ENCODE assay signal across 8 cellular contexts in the genomic region with DNA sequence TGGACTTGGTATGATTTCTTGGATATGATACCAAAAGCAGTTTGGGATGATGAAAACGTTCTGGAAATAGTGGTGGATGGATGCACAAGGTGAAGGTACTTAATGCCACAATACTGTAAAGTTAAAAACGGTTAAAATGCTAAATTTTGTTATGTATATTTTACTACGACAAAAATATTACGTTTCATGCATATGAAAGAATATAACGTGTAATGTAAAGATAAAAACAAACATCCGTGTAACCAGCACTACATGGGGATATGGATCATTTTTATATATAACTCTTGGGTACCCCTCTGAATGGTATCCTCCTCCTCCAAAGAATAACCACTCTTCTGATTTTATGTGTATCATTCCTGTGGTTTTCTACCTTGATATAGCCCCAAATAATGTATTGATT. TPM values are rescaled to one million over a fixed set of nuclear protein-coding genes. Genes with fewer than 3 reads are reported as not detected.
DNase-seq lines count a peak whose midpoint lies in the region; ATAC-seq lines count a peak whose summit lies in the region.

No MANE protein-coding gene starts in this region.

- CTCF ChIA-PET in activated CD4-positive, alpha-beta T cell treated with anti-CD3 and anti-CD28 coated beads for 36 hours (lab: Charles Lee): interaction anchor here (0.6 to 2.1 kb wide), 6 partner anchors 11 to 1291 kb away, joined by 3 to 13 read pairs (median 4); no protein-coding TSS in a partner anchor
- CTCF ChIA-PET in activated CD4-positive, alpha-beta memory T cell treated with anti-CD3 and anti-CD28 coated beads, Interleukin-2, amount 10 ng/mL, durations not matched to agents 7 days and 5 days (lab: Charles Lee): interaction anchor here (0.6 to 4.4 kb wide), 12 partner anchors 8 to 470 kb away, joined by 3 to 31 read pairs (median 5); partner anchors contain the start of genes CASP3 and PRIMPOL

- peaks cover 27% of the 10 kb centered on the region for H3K36me3 ChIP-seq in iPS-20b (ENCODE audit: insufficient read depth, low read depth, low read length)

- H3K36me3 Mint-ChIP-seq in activated CD4-positive, alpha-beta T cell treated with anti-CD3 and anti-CD28 coated beads for 36 hours (ENCODE audit: low read depth): peaks cover 20% of the 10 kb centered on the region
- H3K36me3 Mint-ChIP-seq in activated CD4-positive, alpha-beta memory T cell treated with anti-CD3 and anti-CD28 coated beads, Interleukin-2, amount 10 ng/mL, durations not matched to agents 7 days and 5 days (ENCODE audit: low read depth): peaks cover 23% of the 10 kb centered on the region

- H3K4me1 Mint-ChIP-seq in activated CD4-positive, alpha-beta T cell treated with anti-CD3 and anti-CD28 coated beads for 36 hours: peaks cover 32% of the 10 kb centered on the region
- peaks cover 43% of the 10 kb centered on the region for H3K4me1 Mint-ChIP-seq in activated CD4-positive, alpha-beta memory T cell treated with anti-CD3 and anti-CD28 coated beads, Interleukin-2, amount 10 ng/mL, durations not matched to agents 7 days and 5 days
- peaks cover 34% of the 10 kb centered on the region for H3K4me1 Mint-ChIP-seq in stimulated activated naive CD8-positive, alpha-beta T cell treated with anti-CD3 and anti-CD28 coated beads, Interleukin-15, amount 100 ng/mL, for 72 hours

- H3K27ac Mint-ChIP-seq in activated CD4-positive, alpha-beta T cell treated with anti-CD3 and anti-CD28 coated beads for 36 hours: peak overlapping the region; percentile 94
- peak overlapping the region; percentile 95 for H3K27ac Mint-ChIP-seq in activated CD4-positive, alpha-beta memory T cell treated with anti-CD3 and anti-CD28 coated beads, Interleukin-2, amount 10 ng/mL, durations not matched to agents 7 days and 5 days
- H3K27ac Mint-ChIP-seq in stimulated activated naive CD8-positive, alpha-beta T cell treated with anti-CD3 and anti-CD28 coated beads, Interleukin-15, amount 100 ng/mL, for 72 hours: no peak overlapping the region

- peak overlapping the region; percentile 64 for H3K4me3 ChIP-seq in iPS-20b (ENCODE audit: low read length)

- intact Hi-C loops in activated CD4-positive, alpha-beta T cell treated with anti-CD3 and anti-CD28 coated beads for 36 hours (cut with DNase I, micrococcal nuclease): loop anchor here (1.0 to 10.0 kb wide), 16 partner anchors 28 to 1290 kb away; partner anchors contain the start of genes CASP3 (in 2 of the 2), IRF2 (in 2 of the 2), PRIMPOL (in 2 of the 2) and ANKRD37 (in 1 of the 2)
- intact Hi-C loops in sciatic nerve (cut with DNase I): no loop called here

- H3K4me1 ChIP-seq in iPS-20b (ENCODE audit: insufficient read depth, low read length): peaks cover 15% of the 10 kb centered on the region; the same call in 1 of the 2 replicates

- no peak for ATAC-seq in activated CD4-positive, alpha-beta T cell treated with anti-CD3 and anti-CD28 coated beads for 36 hours
- no peak for ATAC-seq in stimulated activated naive CD8-positive, alpha-beta T cell treated with anti-CD3 and anti-CD28 coated beads, Interleukin-15, amount 100 ng/mL, for 72 hours
- ATAC-seq in sciatic nerve: no peak

- no peak overlapping the region for H3K27ac ChIP-seq in iPS-20b (ENCODE audit: low read length)

- DNase-seq in activated CD4-positive, alpha-beta T cell treated with anti-CD3 and anti-CD28 coated beads for 36 hours: no peak
- DNase-seq in activated CD4-positive, alpha-beta T cell treated with anti-CD3 and anti-CD28 coated beads for 4 hours: no peak
- DNase-seq in activated CD4-positive, alpha-beta memory T cell treated with anti-CD3 and anti-CD28 coated beads, Interleukin-2, amount 10 ng/mL, durations not matched to agents 7 days and 5 days: no peak
- no peak for DNase-seq in stimulated activated naive CD8-positive, alpha-beta T cell treated with anti-CD3 and anti-CD28 coated beads, Interleukin-15, amount 100 ng/mL, for 72 hours
- DNase-seq in activated gamma-delta T cell treated with Interleukin-2 at 50 U/mL for 16 hours: no peak
- no peak for DNase-seq in H4 (ENCODE audit: low spot score)
- no peak for DNase-seq in sciatic nerve (ENCODE audit: low spot score)

- H3K9me3 Mint-ChIP-seq in activated CD4-positive, alpha-beta T cell treated with anti-CD3 and anti-CD28 coated beads for 36 hours (ENCODE audit: low read depth): no peaks in the 10 kb centered on the region
- no peaks in the 10 kb centered on the region for H3K9me3 Mint-ChIP-seq in activated CD4-positive, alpha-beta memory T cell treated with anti-CD3 and anti-CD28 coated beads, Interleukin-2, amount 10 ng/mL, durations not matched to agents 7 days and 5 days
- H3K9me3 Mint-ChIP-seq in stimulated activated naive CD8-positive, alpha-beta T cell treated with anti-CD3 and anti-CD28 coated beads, Interleukin-15, amount 100 ng/mL, for 72 hours: no peaks in the 10 kb centered on the region

- no peaks in the 10 kb centered on the region for H3K27me3 Mint-ChIP-seq in activated CD4-positive, alpha-beta T cell treated with anti-CD3 and anti-CD28 coated beads for 36 hours
- no peaks in the 10 kb centered on the region for H3K27me3 Mint-ChIP-seq in activated CD4-positive, alpha-beta memory T cell treated with anti-CD3 and anti-CD28 coated beads, Interleukin-2, amount 10 ng/mL, durations not matched to agents 7 days and 5 days
- no peaks in the 10 kb centered on the region for H3K27me3 Mint-ChIP-seq in stimulated activated naive CD8-positive, alpha-beta T cell treated with anti-CD3 and anti-CD28 coated beads, Interleukin-15, amount 100 ng/mL, for 72 hours

- no peaks in the 10 kb centered on the region for H3K27me3 ChIP-seq in iPS-20b (ENCODE audit: insufficient read depth, low read length)

- H3K4me3 Mint-ChIP-seq in activated CD4-positive, alpha-beta T cell treated with anti-CD3 and anti-CD28 coated beads for 36 hours: peak overlapping the region; percentile 98
- peak overlapping the region; percentile 100 for H3K4me3 Mint-ChIP-seq in activated CD4-positive, alpha-beta memory T cell treated with anti-CD3 and anti-CD28 coated beads, Interleukin-2, amount 10 ng/mL, durations not matched to agents 7 days and 5 days
- H3K4me3 Mint-ChIP-seq in stimulated activated naive CD8-positive, alpha-beta T cell treated with anti-CD3 and anti-CD28 coated beads, Interleukin-15, amount 100 ng/mL, for 72 hours: peak overlapping the region; percentile 92 to 98

- peak overlapping the region; percentile 60; the same call in 1 of the 2 replicates for H3K9ac ChIP-seq in iPS-20b (ENCODE audit: low read depth, low read length)

- H3K9me3 ChIP-seq in iPS-20b (ENCODE audit: insufficient read depth, low read depth, low read length): no peaks in the 10 kb centered on the region

- POLR2A ChIA-PET in activated CD4-positive, alpha-beta T cell treated with anti-CD3 and anti-CD28 coated beads for 36 hours (lab: Charles Lee): interaction anchor here (0.6 to 2.8 kb wide), 11 partner anchors 9 to 497 kb away, joined by 3 to 15 read pairs (median 4); partner anchors contain the start of genes CASP3, IRF2 and PRIMPOL
- POLR2A ChIA-PET in activated CD4-positive, alpha-beta memory T cell treated with anti-CD3 and anti-CD28 coated beads, Interleukin-2, amount 10 ng/mL, durations not matched to agents 7 days and 5 days (lab: Charles Lee): interaction anchor here (0.7 to 5.2 kb wide), 40 partner anchors 7 to 1291 kb away, joined by 3 to 103 read pairs (median 7); partner anchors contain the start of genes ACSL1, CASP3, CDKN2AIP and IRF2

RNA-seq across cellular contexts. Expression of gene CENPU, which starts 0.9 kb away (rescaled TPM):
- 10 to 100 TPM; 87.7 to 88.4 TPM for total RNA-seq in activated CD4-positive, alpha-beta T cell treated with anti-CD3 and anti-CD28 coated beads for 36 hours
- total RNA-seq in activated CD4-positive, alpha-beta memory T cell treated with anti-CD3 and anti-CD28 coated beads, Interleukin-2, amount 10 ng/mL, durations not matched to agents 7 days and 5 days: 10 to 100 TPM; 69.6 to 69.7 TPM
- 32.1 and 42.5 TPM in 2 replicates for total RNA-seq in H4 (2014; rRNA removed; shearing (Covaris generic))
- total RNA-seq in sciatic nerve: 1.7 TPM

Comparison
In these comparisons a context has a peak if more than half of its experiments do, and no peak if none do; other contexts are left out.
1. H3K27ac Mint-ChIP-seq: peak in activated CD4-positive, alpha-beta T cell treated with anti-CD3 and anti-CD28 coated beads for 36 hours (single experiment) and activated CD4-positive, alpha-beta memory T cell treated with anti-CD3 and anti-CD28 coated beads, Interleukin-2, amount 10 ng/mL, durations not matched to agents 7 days and 5 days (single experiment); none in stimulated activated naive CD8-positive, alpha-beta T cell treated with anti-CD3 and anti-CD28 coated beads, Interleukin-15, amount 100 ng/mL, for 72 hours (0 of 2).
2. RNA of gene CENPU, which starts 0.9 kb away (total RNA-seq): 87.7 to 88.4 TPM in activated CD4-positive, alpha-beta T cell treated with anti-CD3 and anti-CD28 coated beads for 36 hours, 69.6 to 69.7 TPM in activated CD4-positive, alpha-beta memory T cell treated with anti-CD3 and anti-CD28 coated beads, Interleukin-2, amount 10 ng/mL, durations not matched to agents 7 days and 5 days and 32.1 to 42.5 TPM in H4; 1.7 TPM in sciatic nerve (single experiment); every median in the first group is over 10 times any median in the second.
3. Peak in every context shown above with its lines, with median percentiles within 50 percentile points of each other: H3K4me3 Mint-ChIP-seq.